In the genomic region with DNA sequence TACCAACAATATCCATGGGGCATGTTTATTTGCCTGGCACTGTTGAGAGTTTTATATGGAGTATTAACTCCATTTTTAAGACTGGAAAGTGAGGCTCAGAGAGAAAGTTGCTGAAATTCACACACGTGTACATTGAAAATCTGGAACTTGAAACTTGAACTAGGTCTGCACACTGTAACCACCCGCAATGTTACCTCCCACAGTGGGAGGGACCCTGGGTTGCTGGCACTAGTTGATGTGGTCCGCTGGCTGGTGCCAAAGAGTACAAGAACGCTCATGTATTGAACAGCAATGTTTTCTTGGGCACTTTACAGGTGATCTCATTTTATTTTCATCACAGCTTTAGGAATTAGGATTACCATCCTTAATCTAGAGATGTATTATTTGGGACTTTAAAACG, we compare ENCODE assay signal across 24 cellular contexts.
"Had no signal": no experiment of that assay in that cellular context is flagged by ENCODE, and none has a peak within 500 bp of the region (broad histone marks: within the 10 kb centered on the region; RNA-seq: fewer than 3 reads in every experiment).

No MANE protein-coding gene starts in this region.

- DNase-seq: Kasumi-1; MM.1S; NCI-H1092 treated with DMSO at 0.1 percent for 48 hours; NCI-H1436; NCI-H187; NCI-H2029; NCI-H2081 treated with DMSO at 0.1 percent for 48 hours; NCI-H2171; NCI-H226; NCI-H446; NCI-H510A; NCI-H524 treated with DMSO at 0.1 percent for 48 hours; NCI-H69; NCI-H774; NK-92 treated with Interleukin-12 subunit alpha and Interleukin-12 subunit beta, amount 100 ng/mL, for 24 hours; PC-3; SHP77; SK-N-SH; SW 1271 had no signal

- H3K4me3 ChIP-seq: K562 had no signal

- H3K9me3 ChIP-seq: SK-N-SH had no signal

- H3K4me2 ChIP-seq: KMS-11, SK-N-SH had no signal

- H3K9me3 Mint-ChIP-seq: IgD-negative memory B cell had no signal

- FAIRE-seq: K562 had no signal

- H3K9ac ChIP-seq: KMS-11, SK-N-SH had no signal

- ATAC-seq: K562, Panc1, PC-3 had no signal

- H3K27ac Mint-ChIP-seq: IgD-negative memory B cell had no signal

- H3K27ac ChIP-seq: KMS-11, RWPE1 had no signal

- H3K4me3 Mint-ChIP-seq: IgD-negative memory B cell had no signal
